Comparison of ENCODE assay signal across 1 cellular context in genomic region chr12:68803948-68804653, GRCh38.
TF ChIP-seq lines count a peak whose summit lies in the region.

No MANE protein-coding gene starts in this region.

TF ChIP-seq in K562, 482 proteins besides CTCF, POLR2A, EP300 and RAD21:
- no peak for TF ChIP-seq HOMEZ (CRISPR knock-in tag; IDR thresholded peaks at IDR 0.05)
- no peak for TF ChIP-seq XRCC5 (IDR thresholded peaks at IDR 0.05; ENCODE audit: low read depth, low read length)
- no peak for TF ChIP-seq RREB1 (CRISPR knock-in tag; IDR thresholded peaks at IDR 0.05)
- TF ChIP-seq CREBBP (IDR thresholded peaks at IDR 0.05; ENCODE audit: low read depth, low read length), result no peak
- no peak for TF ChIP-seq ZNF707 (CRISPR knock-in tag; conservative IDR thresholded peaks at IDR 0.05)
- no peak for TF ChIP-seq ZNF316 (IDR thresholded peaks at IDR 0.05)
- no peak for TF ChIP-seq U2AF2 (optimal IDR thresholded peaks at IDR 0.05; ENCODE audit: low read depth, low read length)
- no peak for TF ChIP-seq ZNF75A (CRISPR knock-in tag; IDR thresholded peaks at IDR 0.05)
- TF ChIP-seq DEAF1 (CRISPR knock-in tag; IDR thresholded peaks at IDR 0.05), result no peak
- no peak for TF ChIP-seq GTF2E2 (tag; IDR thresholded peaks at IDR 0.05)
- TF ChIP-seq TRIM28 (IDR thresholded peaks at IDR 0.05), result no peak
- TF ChIP-seq FOXJ3 (CRISPR knock-in tag; IDR thresholded peaks at IDR 0.05), result no peak
- no peak for TF ChIP-seq KAT8 (IDR thresholded peaks at IDR 0.05; ENCODE audit: low read depth)
- TF ChIP-seq ZKSCAN3 (CRISPR knock-in tag; IDR thresholded peaks at IDR 0.05), result no peak
- no peak for TF ChIP-seq SIX5 (IDR thresholded peaks at IDR 0.05; ENCODE audit: borderline replicate concordance in 1 of 2, insufficient read depth in 1 of 2, low read depth in 1 of 2, low read length in 2 of 2)
